ENCODE assay signal across 16 cellular contexts in genomic region chr5:102747386-102748166, GRCh38. TPM values are rescaled to one million over a fixed set of nuclear protein-coding genes. Genes with fewer than 3 reads are reported as not detected.
DNase-seq lines count a peak whose midpoint lies in the region; ATAC-seq lines count a peak whose summit lies in the region.
"Had no signal": no experiment of that assay in that cellular context is flagged by ENCODE, and none has a peak within 500 bp of the region (broad histone marks: within the 10 kb centered on the region; RNA-seq: fewer than 3 reads in every experiment).

No MANE protein-coding gene starts in this region.

- H3K4me3 ChIP-seq in Karpas-422 (ENCODE audit: low read length) = no peak overlapping the region
- H3K4me3 ChIP-seq: BLaER1, colonic mucosa, SK-N-MC, vagina had no signal

- H3K27ac ChIP-seq in Karpas-422 (ENCODE audit: low read length) = no peak overlapping the region
- H3K27ac ChIP-seq: BLaER1, colonic mucosa, SK-N-MC, vagina had no signal

- H3K27me3 ChIP-seq in Karpas-422 (ENCODE audit: low read length) = no peaks in the 10 kb centered on the region
- H3K27me3 ChIP-seq: BLaER1, colonic mucosa, vagina had no signal

- ATAC-seq in GM18499 (IDR thresholded peaks at IDR 0.05; ENCODE audit: insufficient read depth, unreplicated experiment) (peak; percentile 53), GM19351 (IDR thresholded peaks at IDR 0.05; ENCODE audit: unreplicated experiment) (peak; percentile 86), HG02852 (IDR thresholded peaks at IDR 0.05; ENCODE audit: unreplicated experiment) (peak; percentile 64), sciatic nerve (no peak), left cardiac atrium (no peak)

- H3K4me1 ChIP-seq in Karpas-422 (ENCODE audit: low read length) = no peaks in the 10 kb centered on the region
- H3K4me1 ChIP-seq: colonic mucosa, vagina had no signal

- no peaks in the 10 kb centered on the region for H3K36me3 ChIP-seq in Karpas-422 (ENCODE audit: insufficient read depth, low read length)
- H3K36me3 ChIP-seq: BLaER1, colonic mucosa, vagina had no signal

- no peaks in the 10 kb centered on the region for H3K79me2 ChIP-seq in Karpas-422 (ENCODE audit: low read length)

- H2AFZ ChIP-seq in Karpas-422 (ENCODE audit: low read length) = no peak overlapping the region

- H3K9me3 ChIP-seq in Karpas-422 (ENCODE audit: low read length) = no peaks in the 10 kb centered on the region
- H3K9me3 ChIP-seq: BLaER1, colonic mucosa, vagina had no signal

- H3K9me2 ChIP-seq in Karpas-422 (replicated peaks; ENCODE audit: insufficient read depth, low read length) = no peaks in the 10 kb centered on the region

- H3K4me2 ChIP-seq in Karpas-422 (ENCODE audit: low read depth, low read length, poor library complexity, severe bottlenecking) = no peak overlapping the region
- H3K4me2 ChIP-seq: BLaER1 had no signal

- intact Hi-C loops in sciatic nerve (cut with DNase I) (no loop called here), left cardiac atrium (cut with DNase I) (no loop called here)

- no peaks in the 10 kb centered on the region for H4K20me1 ChIP-seq in Karpas-422 (ENCODE audit: insufficient read depth, low read depth, low read length)
- H4K20me1 ChIP-seq: BLaER1 had no signal

- DNase-seq in NCI-H146 treated with DMSO at 0.1 percent for 48 hours (lab: John Stamatoyannopoulos, UW; ENCODE audit: unreplicated experiment) = peak; percentile 10
- no peak for DNase-seq in sciatic nerve (ENCODE audit: low spot score)
- DNase-seq in activated CD8-positive, alpha-beta memory T cell treated with anti-CD3 and anti-CD28 coated beads for 24 hours = no peak
- no peak for DNase-seq in left cardiac atrium
- DNase-seq in Karpas-422 = no peak
- DNase-seq: activated CD4-positive, alpha-beta T cell treated with anti-CD3 and anti-CD28 coated beads for 1 hour; activated naive CD8-positive, alpha-beta T cell treated with anti-CD3 and anti-CD28 coated beads, Interleukin-2, amount 10 ng/mL, durations not matched to agents 7 days and 5 days; colonic mucosa; NCI-H1092; NCI-H774 had no signal

- H3K9ac ChIP-seq in Karpas-422 (ENCODE audit: low read length) = no peak overlapping the region
- H3K9ac ChIP-seq: BLaER1 had no signal

RNA-seq across cellular contexts. Expression of gene PAM, which starts 7.5 kb away (rescaled TPM):
- total RNA-seq in sciatic nerve = 188 TPM
- total RNA-seq in left cardiac atrium = 1,000 to 10,000 TPM; 2,389 to 3,652 TPM
- total RNA-seq in Karpas-422 (2014; rRNA removed; shearing (Covaris generic); ENCODE audit: low replicate concordance) = 19.2 and 31.9 TPM in 2 replicates

Comparison
In these comparisons a context has a peak if more than half of its experiments do, and no peak if none do; other contexts are left out.
1. ATAC-seq: peak in GM18499 (single experiment), GM19351 (single experiment) and HG02852 (single experiment); none in sciatic nerve (single experiment) and left cardiac atrium (0 of 2).
2. RNA of gene PAM, which starts 7.5 kb away (total RNA-seq): 2,389 to 3,652 TPM in left cardiac atrium; 188 TPM in sciatic nerve (single experiment) and 19.2 to 31.9 TPM in Karpas-422; every median in the first group is over 10 times any median in the second.